In genomic region chr11:73307323-73308002, GRCh38 we compare ENCODE assay signal across 8 cellular contexts. TPM values are rescaled to one million over a fixed set of nuclear protein-coding genes. Genes with fewer than 3 reads are reported as not detected.
DNase-seq lines count a peak whose midpoint lies in the region; ATAC-seq and TF ChIP-seq lines count a peak whose summit lies in the region.

No MANE protein-coding gene starts in this region.

- TF ChIP-seq POLR2A in tibial nerve (IDR thresholded peaks at IDR 0.05): peak in 1 of 2 donors; percentile 32

- peak overlapping the region; percentile 86 for H3K4me3 Mint-ChIP-seq in HFFc6
- peak overlapping the region; percentile 93 for H3K4me3 Mint-ChIP-seq in activated naive CD8-positive, alpha-beta T cell treated with anti-CD3 and anti-CD28 coated beads, Interleukin-2, amount 10 ng/mL, durations not matched to agents 7 days and 5 days

- H3K36me3 ChIP-seq in parathyroid adenoma (ENCODE audit: control insufficient read depth, insufficient read depth, low read length) (no peaks in the 10 kb centered on the region), tibial nerve (peaks cover 0 to 13% (median 2%) of the 10 kb centered on the region in 3 donors)

- POLR2A ChIA-PET in activated naive CD8-positive, alpha-beta T cell treated with anti-CD3 and anti-CD28 coated beads, Interleukin-2, amount 10 ng/mL, durations not matched to agents 7 days and 5 days (lab: Charles Lee): interaction anchor here (1.8 to 2.1 kb wide), 2 partner anchors 28 to 30 kb away, joined by 4 to 6 read pairs; no protein-coding TSS in a partner anchor

- peaks cover 17% of the 10 kb centered on the region for H3K36me3 Mint-ChIP-seq in HFFc6 (ENCODE audit: low read depth)
- no peaks in the 10 kb centered on the region for H3K36me3 Mint-ChIP-seq in activated naive CD8-positive, alpha-beta T cell treated with anti-CD3 and anti-CD28 coated beads, Interleukin-2, amount 10 ng/mL, durations not matched to agents 7 days and 5 days

- H3K27me3 ChIP-seq in parathyroid adenoma (ENCODE audit: control insufficient read depth, insufficient read depth, low read length) (no peaks in the 10 kb centered on the region), tibial nerve (no peaks in the 10 kb centered on the region)

- H2AFZ ChIP-seq in parathyroid adenoma: peak overlapping the region; percentile 79

- TF ChIP-seq EP300 in tibial nerve (IDR thresholded peaks at IDR 0.05): peak in 1 of 2 donors; percentile 69

- 0 to 1% methylated on average over 22 to 55 of the region's 56 CpGs for WGBS in tibial nerve, 2 donors

- H3K4me1 Mint-ChIP-seq in HFFc6 (ENCODE audit: low read depth): peaks cover 53% of the 10 kb centered on the region
- H3K4me1 Mint-ChIP-seq in activated naive CD8-positive, alpha-beta T cell treated with anti-CD3 and anti-CD28 coated beads, Interleukin-2, amount 10 ng/mL, durations not matched to agents 7 days and 5 days: peaks cover 5% of the 10 kb centered on the region

- peak overlapping the region; percentile 93 for H3K27ac ChIP-seq in parathyroid adenoma
- peak overlapping the region; percentile 94 to 99 (median 98) for H3K27ac ChIP-seq in tibial nerve

- H3K4me1 ChIP-seq in parathyroid adenoma: peaks cover 5% of the 10 kb centered on the region
- H3K4me1 ChIP-seq in tibial nerve: peaks cover 0 to 41% (median 31%) of the 10 kb centered on the region in 4 donors

- H3K9me3 ChIP-seq in parathyroid adenoma (ENCODE audit: control insufficient read depth, low read length) (no peaks in the 10 kb centered on the region), tibial nerve (no peaks in the 10 kb centered on the region)

- H3K79me2 ChIP-seq in parathyroid adenoma: peaks cover 6% of the 10 kb centered on the region

- peak overlapping the region; percentile 84 for H3K27ac Mint-ChIP-seq in HFFc6
- peak overlapping the region; percentile 38 for H3K27ac Mint-ChIP-seq in activated naive CD8-positive, alpha-beta T cell treated with anti-CD3 and anti-CD28 coated beads, Interleukin-2, amount 10 ng/mL, durations not matched to agents 7 days and 5 days

- intact Hi-C loops in Right ventricle myocardium superior (cut with DNase I): loop anchor here (1.0 to 5.0 kb wide), 2 partner anchors 28 to 85 kb away; no protein-coding TSS in a partner anchor

- H3K9me3 Mint-ChIP-seq in HFFc6: no peaks in the 10 kb centered on the region
- H3K9me3 Mint-ChIP-seq in activated naive CD8-positive, alpha-beta T cell treated with anti-CD3 and anti-CD28 coated beads, Interleukin-2, amount 10 ng/mL, durations not matched to agents 7 days and 5 days: no peaks in the 10 kb centered on the region

- peak; percentile 74 for ATAC-seq in activated naive CD8-positive, alpha-beta T cell treated with anti-CD3 and anti-CD28 coated beads, Interleukin-2, amount 10 ng/mL, durations not matched to agents 7 days and 5 days (ENCODE audit: low read depth)
- peak; percentile 72 for ATAC-seq in Right ventricle myocardium superior (ENCODE audit: poor library complexity)

- TF ChIP-seq CTCF in HFFc6 (IDR thresholded peaks at IDR 0.05): peak; percentile 89
- peak; percentile 72 for TF ChIP-seq CTCF in parathyroid adenoma (IDR thresholded peaks at IDR 0.05)
- TF ChIP-seq CTCF in tibial nerve (IDR thresholded peaks at IDR 0.05): peak; percentile 83 to 97 (median 90)

- peak overlapping the region; percentile 82 for H3K4me2 ChIP-seq in parathyroid adenoma (ENCODE audit: low read length)

- no peaks in the 10 kb centered on the region; the same call in none of the 2 replicates for H3K27me3 Mint-ChIP-seq in HFFc6 (ENCODE audit: insufficient read depth)
- peaks cover 48% of the 10 kb centered on the region for H3K27me3 Mint-ChIP-seq in activated naive CD8-positive, alpha-beta T cell treated with anti-CD3 and anti-CD28 coated beads, Interleukin-2, amount 10 ng/mL, durations not matched to agents 7 days and 5 days

- DNase-seq in GDM1 (lab: John Stamatoyannopoulos, UW) (peak; percentile 93), HFFc6 (peak; percentile 98), NCI-H1092 (lab: John Stamatoyannopoulos, UW) (peak; percentile 98), SKM-1 (lab: John Stamatoyannopoulos, UW; ENCODE audit: unreplicated experiment) (peak; percentile 91), Right ventricle myocardium superior (peak; percentile 99), tibial nerve (ENCODE audit: low spot score in 2 of 2) (peak; percentile 99 to 100)
- peak; percentile 94 for DNase-seq in activated naive CD8-positive, alpha-beta T cell treated with anti-CD3 and anti-CD28 coated beads, Interleukin-2, amount 10 ng/mL, durations not matched to agents 7 days and 5 days

- no peak overlapping the region for H3K9ac ChIP-seq in parathyroid adenoma

- H3K4me3 ChIP-seq in parathyroid adenoma (ENCODE audit: low read depth, low read length) (peak overlapping the region; percentile 68), tibial nerve (peak overlapping the region; percentile 71 to 90 (median 80))

RNA-seq across cellular contexts. Expression of gene ARHGEF17, which starts 0.6 kb away (rescaled TPM):
- 100 to 1,000 TPM in 2 of 6 experiments, 10 to 100 TPM in 4; 84.6 to 112 (median 92.1) TPM for total RNA-seq in HFFc6 (2021; fragmentation: NEBNext Ultra II Directional; extraction: Animal tissue kit (Norgen Biotek cat#: 25700))
- total RNA-seq in activated naive CD8-positive, alpha-beta T cell treated with anti-CD3 and anti-CD28 coated beads, Interleukin-2, amount 10 ng/mL, durations not matched to agents 7 days and 5 days: not detected
- total RNA-seq in Right ventricle myocardium superior: 51.5 TPM
- 100 to 1,000 TPM; 102 to 135 (median 112) TPM for total RNA-seq in tibial nerve

RNA-seq across cellular contexts. Expression of gene P2RY6, which starts 35.3 kb away (rescaled TPM):
- 1 to 10 TPM in 4 of 6 experiments, under 1 TPM in 2; 0.54 to 2.4 (median 1.9) TPM for total RNA-seq in HFFc6 (2021; fragmentation: NEBNext Ultra II Directional; extraction: Animal tissue kit (Norgen Biotek cat#: 25700))
- under 1 TPM in 1 of 2 experiments, not detected in 1; 0.44 TPM for total RNA-seq in activated naive CD8-positive, alpha-beta T cell treated with anti-CD3 and anti-CD28 coated beads, Interleukin-2, amount 10 ng/mL, durations not matched to agents 7 days and 5 days
- total RNA-seq in Right ventricle myocardium superior (2.1 TPM), tibial nerve (1 to 10 TPM in 1 of 4 donors, under 1 TPM in 2, not detected in 1; 0.63 to 3.3 (median 0.90) TPM)

Comparison
In these comparisons a context has a peak if more than half of its experiments do, and no peak if none do; other contexts are left out.
1. Peak in every context shown above with its lines: DNase-seq, ATAC-seq, H3K4me3 ChIP-seq and H3K27ac ChIP-seq.
2. RNA of gene ARHGEF17, which starts 0.6 kb away (total RNA-seq): 102 to 135 TPM in tibial nerve, 84.6 to 112 TPM in HFFc6 and 51.5 TPM in Right ventricle myocardium superior (single experiment); not detected in activated naive CD8-positive, alpha-beta T cell treated with anti-CD3 and anti-CD28 coated beads, Interleukin-2, amount 10 ng/mL, durations not matched to agents 7 days and 5 days; every median in the first group is over 10 times any median in the second.